8 cellular contexts compared by ENCODE assay signal in genomic region chr5:102295534-102296228, GRCh38. TPM values are rescaled to one million over a fixed set of nuclear protein-coding genes. Genes with fewer than 3 reads are reported as not detected.
DNase-seq lines count a peak whose midpoint lies in the region; ATAC-seq and TF ChIP-seq lines count a peak whose summit lies in the region.

No MANE protein-coding gene starts in this region.

- ATAC-seq in HG03342 (IDR thresholded peaks at IDR 0.05; ENCODE audit: unreplicated experiment), result peak; percentile 1
- peak; percentile 58 to 61 for ATAC-seq in lower lobe of right lung
- ATAC-seq in GM18519 (IDR thresholded peaks at IDR 0.05; ENCODE audit: low FRiP score, unreplicated experiment), result no peak

- H3K27me3 Mint-ChIP-seq in activated naive CD4-positive, alpha-beta T cell treated with anti-CD3 and anti-CD28 coated beads, Interleukin-2, amount 10 ng/mL, durations not matched to agents 7 days and 5 days, result peaks cover 22% of the 10 kb centered on the region

- TF ChIP-seq CTCF in astrocyte of the spinal cord (IDR thresholded peaks at IDR 0.05; ENCODE audit: low read depth, low read length) (no peak), lower lobe of right lung (IDR thresholded peaks at IDR 0.05) (no peak)

- 3% methylated on average over 30 of the region's 30 CpGs for WGBS in urinary bladder

- H3K9me3 ChIP-seq in lower lobe of right lung, result no peaks in the 10 kb centered on the region

- CTCF ChIA-PET in activated naive CD4-positive, alpha-beta T cell treated with anti-CD3 and anti-CD28 coated beads, Interleukin-2, amount 10 ng/mL, durations not matched to agents 7 days and 5 days (lab: Charles Lee), result interaction anchor here (1.2 kb wide), 1 partner anchor 9 kb away, joined by 5 read pairs; no protein-coding TSS in a partner anchor

- H3K27me3 ChIP-seq in lower lobe of right lung (ENCODE audit: low read depth), result no peaks in the 10 kb centered on the region

- peaks cover 25% of the 10 kb centered on the region for H3K4me1 Mint-ChIP-seq in activated naive CD4-positive, alpha-beta T cell treated with anti-CD3 and anti-CD28 coated beads, Interleukin-2, amount 10 ng/mL, durations not matched to agents 7 days and 5 days

- intact Hi-C loops in lower lobe of right lung (cut with DNase I), result no loop called here

- H3K9me3 Mint-ChIP-seq in activated naive CD4-positive, alpha-beta T cell treated with anti-CD3 and anti-CD28 coated beads, Interleukin-2, amount 10 ng/mL, durations not matched to agents 7 days and 5 days, result no peaks in the 10 kb centered on the region

- in situ Hi-C loops in astrocyte of the spinal cord (cut with HindIII; ENCODE audit: low sequenced_read_pairs), result no loop called here

- H3K4me3 ChIP-seq in astrocyte of the spinal cord (ENCODE audit: low read depth, low read length) (peak overlapping the region; percentile 46), lower lobe of right lung (peak overlapping the region; percentile 62), urinary bladder (ENCODE audit: low read depth, low read length) (peak overlapping the region; percentile 49)

- H3K27ac ChIP-seq in lower lobe of right lung, result peak overlapping the region; percentile 47
- H3K27ac ChIP-seq in urinary bladder (ENCODE audit: low read depth), result no peak overlapping the region

- H3K4me3 Mint-ChIP-seq in activated naive CD4-positive, alpha-beta T cell treated with anti-CD3 and anti-CD28 coated beads, Interleukin-2, amount 10 ng/mL, durations not matched to agents 7 days and 5 days, result peak overlapping the region; percentile 77

- DNase-seq in activated naive CD4-positive, alpha-beta T cell treated with anti-CD3 and anti-CD28 coated beads, Interleukin-2, amount 10 ng/mL, durations not matched to agents 7 days and 5 days, result no peak
- no peak for DNase-seq in activated naive CD4-positive, alpha-beta T cell (lab: John Stamatoyannopoulos, UW)
- no peak for DNase-seq in astrocyte of the spinal cord (ENCODE audit: low read depth, low spot score)
- DNase-seq in lower lobe of right lung, result peak; percentile 57
- no peak for DNase-seq in NCI-H1694 (lab: John Stamatoyannopoulos, UW)

- no peaks in the 10 kb centered on the region for H3K36me3 Mint-ChIP-seq in activated naive CD4-positive, alpha-beta T cell treated with anti-CD3 and anti-CD28 coated beads, Interleukin-2, amount 10 ng/mL, durations not matched to agents 7 days and 5 days

- peaks cover 16% of the 10 kb centered on the region for H3K4me1 ChIP-seq in lower lobe of right lung
- H3K4me1 ChIP-seq in urinary bladder (ENCODE audit: insufficient read depth), result peaks cover 5% of the 10 kb centered on the region

- H3K27ac Mint-ChIP-seq in activated naive CD4-positive, alpha-beta T cell treated with anti-CD3 and anti-CD28 coated beads, Interleukin-2, amount 10 ng/mL, durations not matched to agents 7 days and 5 days, result no peak overlapping the region

- H3K36me3 ChIP-seq in lower lobe of right lung, result no peaks in the 10 kb centered on the region
- no peaks in the 10 kb centered on the region for H3K36me3 ChIP-seq in urinary bladder (ENCODE audit: insufficient read depth)

RNA-seq across cellular contexts. Expression of gene SLCO4C1, which starts 0.4 kb away (rescaled TPM):
- 29.5 TPM for total RNA-seq in lower lobe of right lung
- 1.4 TPM for total RNA-seq in urinary bladder
- 0.04 TPM for polyA plus RNA-seq in urinary bladder

Comparison
In these comparisons a context has a peak if more than half of its experiments do, and no peak if none do; other contexts are left out.
1. RNA of gene SLCO4C1, which starts 0.4 kb away (total RNA-seq): 29.5 TPM in lower lobe of right lung (single experiment); 1.4 TPM in urinary bladder (single experiment); every median in the first group is over 10 times any median in the second.
2. Peak in every context shown above with its lines, with median percentiles within 50 percentile points of each other: H3K4me3 ChIP-seq.